In the genomic region with DNA sequence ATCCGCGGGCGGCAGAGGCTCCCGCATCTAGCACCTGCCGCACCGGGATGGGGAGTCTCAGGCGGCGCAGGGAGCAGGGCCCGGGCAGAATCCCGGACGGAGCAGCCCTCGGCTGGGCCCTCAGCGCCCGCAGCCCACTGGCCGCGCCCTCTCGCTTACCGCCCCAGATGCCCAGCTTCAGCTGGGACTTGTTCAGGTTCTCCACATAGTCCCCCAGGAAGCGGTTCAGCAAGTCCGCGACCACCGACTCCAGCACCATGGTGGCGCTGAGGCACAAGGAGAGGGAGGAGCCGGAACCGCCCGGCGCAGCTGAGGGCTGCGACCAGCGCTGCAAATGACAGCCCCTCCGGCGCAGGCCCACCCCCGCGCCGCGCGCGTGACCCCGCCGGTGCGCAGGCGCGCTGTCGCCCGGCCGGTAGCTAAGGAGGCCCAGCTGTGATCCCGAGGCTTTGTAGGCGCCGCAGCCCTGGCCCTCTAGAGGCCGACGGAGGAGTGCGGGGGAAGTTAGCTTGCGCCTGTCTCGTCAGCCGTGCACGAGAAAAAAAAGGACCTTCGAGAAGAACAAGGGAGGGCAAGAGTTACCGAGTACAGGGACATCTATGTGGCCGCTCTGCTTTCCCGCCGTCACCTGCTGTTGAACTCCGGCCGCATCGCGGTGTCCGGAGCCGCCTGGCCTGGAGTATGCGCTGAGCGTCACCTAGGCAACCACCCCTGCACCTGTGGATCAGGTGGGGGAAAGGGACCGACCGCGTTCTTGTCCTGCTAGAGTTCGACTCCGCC, we compare ENCODE assay signal across 8 cellular contexts. TPM values are rescaled to one million over a fixed set of nuclear protein-coding genes. Genes with fewer than 3 reads are reported as not detected.
DNase-seq lines count a peak whose midpoint lies in the region; ATAC-seq and TF ChIP-seq lines count a peak whose summit lies in the region.

A gene with protein sequence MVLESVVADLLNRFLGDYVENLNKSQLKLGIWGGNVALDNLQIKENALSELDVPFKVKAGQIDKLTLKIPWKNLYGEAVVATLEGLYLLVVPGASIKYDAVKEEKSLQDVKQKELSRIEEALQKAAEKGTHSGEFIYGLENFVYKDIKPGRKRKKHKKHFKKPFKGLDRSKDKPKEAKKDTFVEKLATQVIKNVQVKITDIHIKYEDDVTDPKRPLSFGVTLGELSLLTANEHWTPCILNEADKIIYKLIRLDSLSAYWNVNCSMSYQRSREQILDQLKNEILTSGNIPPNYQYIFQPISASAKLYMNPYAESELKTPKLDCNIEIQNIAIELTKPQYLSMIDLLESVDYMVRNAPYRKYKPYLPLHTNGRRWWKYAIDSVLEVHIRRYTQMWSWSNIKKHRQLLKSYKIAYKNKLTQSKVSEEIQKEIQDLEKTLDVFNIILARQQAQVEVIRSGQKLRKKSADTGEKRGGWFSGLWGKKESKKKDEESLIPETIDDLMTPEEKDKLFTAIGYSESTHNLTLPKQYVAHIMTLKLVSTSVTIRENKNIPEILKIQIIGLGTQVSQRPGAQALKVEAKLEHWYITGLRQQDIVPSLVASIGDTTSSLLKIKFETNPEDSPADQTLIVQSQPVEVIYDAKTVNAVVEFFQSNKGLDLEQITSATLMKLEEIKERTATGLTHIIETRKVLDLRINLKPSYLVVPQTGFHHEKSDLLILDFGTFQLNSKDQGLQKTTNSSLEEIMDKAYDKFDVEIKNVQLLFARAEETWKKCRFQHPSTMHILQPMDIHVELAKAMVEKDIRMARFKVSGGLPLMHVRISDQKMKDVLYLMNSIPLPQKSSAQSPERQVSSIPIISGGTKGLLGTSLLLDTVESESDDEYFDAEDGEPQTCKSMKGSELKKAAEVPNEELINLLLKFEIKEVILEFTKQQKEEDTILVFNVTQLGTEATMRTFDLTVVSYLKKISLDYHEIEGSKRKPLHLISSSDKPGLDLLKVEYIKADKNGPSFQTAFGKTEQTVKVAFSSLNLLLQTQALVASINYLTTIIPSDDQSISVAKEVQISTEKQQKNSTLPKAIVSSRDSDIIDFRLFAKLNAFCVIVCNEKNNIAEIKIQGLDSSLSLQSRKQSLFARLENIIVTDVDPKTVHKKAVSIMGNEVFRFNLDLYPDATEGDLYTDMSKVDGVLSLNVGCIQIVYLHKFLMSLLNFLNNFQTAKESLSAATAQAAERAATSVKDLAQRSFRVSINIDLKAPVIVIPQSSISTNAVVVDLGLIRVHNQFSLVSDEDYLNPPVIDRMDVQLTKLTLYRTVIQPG (N-terminal part only) (minus strand): TSS at position 332 of the 780 bp plus-strand sequence. CDS start 73 bp downstream, at position 259.

- WGBS in esophagus squamous epithelium, 2 donors: 0% methylated on average over 22 to 34 of the region's 73 CpGs

- TF ChIP-seq CTCF in DND-41 (IDR thresholded peaks at IDR 0.05; ENCODE audit: borderline replicate concordance, extremely low read depth, low read length, poor library complexity, severe bottlenecking): peak; percentile 77
- TF ChIP-seq CTCF in Peyer's patch (IDR thresholded peaks at IDR 0.05): peak; percentile 74 to 96 (median 88)
- TF ChIP-seq CTCF in esophagus squamous epithelium (IDR thresholded peaks at IDR 0.05): peak; percentile 61 to 91 (median 81)

- no peaks in the 10 kb centered on the region for H3K9me3 Mint-ChIP-seq in activated T-cell treated with anti-CD3 and anti-CD28 coated beads, Interleukin-2, amount 50 U/mL, for 72 hours
- H3K9me3 Mint-ChIP-seq in naive B cell: no peaks in the 10 kb centered on the region
- no peaks in the 10 kb centered on the region for H3K9me3 Mint-ChIP-seq in stimulated activated memory B cell treated with anti-CD40 and anti-IgM and Interleukin-4, amounts not matched to agents 10 μg/mL and 1 μg/mL and 100 μg/mL, for 72 hours

- H3K27ac ChIP-seq in DND-41 (ENCODE audit: low read length) (peak within 1 kb of the TSS; percentile 90), Peyer's patch (peak within 1 kb of the TSS; percentile 92 to 99 (median 96)), esophagus squamous epithelium (peak within 1 kb of the TSS; percentile 81 to 96 (median 93))

- H3K4me3 Mint-ChIP-seq in activated T-cell treated with anti-CD3 and anti-CD28 coated beads, Interleukin-2, amount 50 U/mL, for 72 hours: peak within 1 kb of the TSS; percentile 89 to 96
- H3K4me3 Mint-ChIP-seq in naive B cell: peak within 1 kb of the TSS; percentile 92 to 100 (median 96)
- H3K4me3 Mint-ChIP-seq in stimulated activated memory B cell treated with anti-CD40 and anti-IgM and Interleukin-4, amounts not matched to agents 10 μg/mL and 1 μg/mL and 100 μg/mL, for 72 hours: peak within 1 kb of the TSS; percentile 95

- peak within 1 kb of the TSS; percentile 98 for H3K4me2 ChIP-seq in DND-41 (ENCODE audit: insufficient read depth, low read length)

- H3K4me3 ChIP-seq in DND-41 (ENCODE audit: low read depth in 1 of 2, low read length in 2 of 2) (peak within 1 kb of the TSS; percentile 60 to 93), Peyer's patch (peak within 1 kb of the TSS; percentile 73 to 96 (median 92)), esophagus squamous epithelium (peak within 1 kb of the TSS; percentile 57 to 97 (median 80))

- H3K36me3 ChIP-seq in DND-41 (ENCODE audit: insufficient read depth, low read length) (no peaks in the 10 kb centered on the region; the same call in 1 of the 2 replicates), Peyer's patch (no peaks in the 10 kb centered on the region), esophagus squamous epithelium (no peaks in the 10 kb centered on the region)

- H3K79me2 ChIP-seq in DND-41 (ENCODE audit: insufficient read depth, low read length): peaks cover 50% of the 10 kb centered on the region

- H4K20me1 ChIP-seq in DND-41 (ENCODE audit: insufficient read depth, low read length): peaks cover 5% of the 10 kb centered on the region; the same call in 1 of the 2 replicates

- peak within 1 kb of the TSS; percentile 91 for H3K9ac ChIP-seq in DND-41 (ENCODE audit: low read depth, low read length)

- intact Hi-C loops in esophagus squamous epithelium (cut with DNase I): loop anchor here (10.0 kb wide), 2 partner anchors 54 to 186 kb away; no protein-coding TSS in a partner anchor

- peaks cover 58% of the 10 kb centered on the region for H3K4me1 Mint-ChIP-seq in activated T-cell treated with anti-CD3 and anti-CD28 coated beads, Interleukin-2, amount 50 U/mL, for 72 hours (ENCODE audit: low read depth)
- H3K4me1 Mint-ChIP-seq in naive B cell: peaks cover 17 to 46% (median 36%) of the 10 kb centered on the region in 3 donors
- H3K4me1 Mint-ChIP-seq in stimulated activated memory B cell treated with anti-CD40 and anti-IgM and Interleukin-4, amounts not matched to agents 10 μg/mL and 1 μg/mL and 100 μg/mL, for 72 hours: peaks cover 41% of the 10 kb centered on the region

- H3K27me3 ChIP-seq in DND-41 (ENCODE audit: insufficient read depth, low read length, poor library complexity) (no peaks in the 10 kb centered on the region), Peyer's patch (no peaks in the 10 kb centered on the region), esophagus squamous epithelium (peaks cover 0 to 56% (median 2%) of the 10 kb centered on the region in 4 donors)

- peak; percentile 86 for ATAC-seq in DND-41 (ENCODE audit: insufficient read depth, low read depth)
- peak; percentile 84 for ATAC-seq in GM21723 (IDR thresholded peaks at IDR 0.05; ENCODE audit: unreplicated experiment)
- ATAC-seq in activated T-cell treated with anti-CD3 and anti-CD28 coated beads, Interleukin-2, amount 50 U/mL, for 72 hours (replicated peaks in 1 of 2): peak; percentile 92
- peak; percentile 77 to 80 for ATAC-seq in naive B cell (ENCODE audit: low read depth in 2 of 2)
- peak; percentile 97 for ATAC-seq in stimulated activated memory B cell treated with anti-CD40 and anti-IgM and Interleukin-4, amounts not matched to agents 10 μg/mL and 1 μg/mL and 100 μg/mL, for 72 hours

- H3K27me3 Mint-ChIP-seq in activated T-cell treated with anti-CD3 and anti-CD28 coated beads, Interleukin-2, amount 50 U/mL, for 72 hours (ENCODE audit: low read depth): peaks cover 2% of the 10 kb centered on the region
- peaks cover 0 to 9% (median 0%) of the 10 kb centered on the region in 3 donors for H3K27me3 Mint-ChIP-seq in naive B cell
- H3K27me3 Mint-ChIP-seq in stimulated activated memory B cell treated with anti-CD40 and anti-IgM and Interleukin-4, amounts not matched to agents 10 μg/mL and 1 μg/mL and 100 μg/mL, for 72 hours: no peaks in the 10 kb centered on the region

- H3K27ac Mint-ChIP-seq in activated T-cell treated with anti-CD3 and anti-CD28 coated beads, Interleukin-2, amount 50 U/mL, for 72 hours: peak within 1 kb of the TSS; percentile 92
- peak within 1 kb of the TSS; percentile 94 to 99 (median 99) for H3K27ac Mint-ChIP-seq in naive B cell
- H3K27ac Mint-ChIP-seq in stimulated activated memory B cell treated with anti-CD40 and anti-IgM and Interleukin-4, amounts not matched to agents 10 μg/mL and 1 μg/mL and 100 μg/mL, for 72 hours: peak within 1 kb of the TSS; percentile 98

- DNase-seq in DND-41 (peak; percentile 92), KG1 (lab: John Stamatoyannopoulos, UW) (peak; percentile 83), Peyer's patch (peak; percentile 91 to 97 (median 94)), esophagus squamous epithelium (lab: John Stamatoyannopoulos, UW) (peak; percentile 59), naive B cell (peak; percentile 97)
- peak; percentile 93 to 94 for DNase-seq in activated T-cell treated with anti-CD3 and anti-CD28 coated beads, Interleukin-2, amount 50 U/mL, for 72 hours

- peak within 1 kb of the TSS; percentile 98 for H2AFZ ChIP-seq in DND-41 (ENCODE audit: low read depth, low read length)

- H3K4me1 ChIP-seq in DND-41 (ENCODE audit: insufficient read depth, low read length) (peaks cover 40% of the 10 kb centered on the region), Peyer's patch (peaks cover 0 to 14% (median 0%) of the 10 kb centered on the region in 4 donors), esophagus squamous epithelium (peaks cover 12 to 56% (median 18%) of the 10 kb centered on the region in 3 donors)

- TF ChIP-seq POLR2A in Peyer's patch (IDR thresholded peaks at IDR 0.05) (peak; percentile 73 to 76), esophagus squamous epithelium (IDR thresholded peaks at IDR 0.05) (peak in 2 of 4 donors; percentile 75 to 82)

- H3K36me3 Mint-ChIP-seq in activated T-cell treated with anti-CD3 and anti-CD28 coated beads, Interleukin-2, amount 50 U/mL, for 72 hours (ENCODE audit: insufficient read depth in 2 of 2): peaks cover 0 to 3% of the 10 kb centered on the region in 2 donors
- H3K36me3 Mint-ChIP-seq in naive B cell: no peaks in the 10 kb centered on the region
- H3K36me3 Mint-ChIP-seq in stimulated activated memory B cell treated with anti-CD40 and anti-IgM and Interleukin-4, amounts not matched to agents 10 μg/mL and 1 μg/mL and 100 μg/mL, for 72 hours: peaks cover 10% of the 10 kb centered on the region

- H3K9me3 ChIP-seq in DND-41 (ENCODE audit: insufficient read depth, low read length, severe bottlenecking) (no peaks in the 10 kb centered on the region), Peyer's patch (no peaks in the 10 kb centered on the region), esophagus squamous epithelium (no peaks in the 10 kb centered on the region)

RNA-seq across cellular contexts. Expression of the gene that starts here (rescaled TPM):
- total RNA-seq in Peyer's patch (100 to 1,000 TPM in 1 of 4 donors, 10 to 100 TPM in 3; 65.1 to 111 (median 70.4) TPM), esophagus squamous epithelium (10 to 100 TPM in 3 of 4 donors, 1 to 10 TPM in 1; 7.6 to 43.1 (median 18.0) TPM)
- 10 to 100 TPM; 71.7 to 88.5 TPM for total RNA-seq in activated T-cell treated with anti-CD3 and anti-CD28 coated beads, Interleukin-2, amount 50 U/mL, for 72 hours
- polyA plus RNA-seq in naive B cell (ENCODE audit: low read depth in 6 of 6): 10 to 100 TPM; 18.4 to 33.6 (median 23.4) TPM

Comparison
In these comparisons a context has a peak if more than half of its experiments do, and no peak if none do; other contexts are left out.
1. Peak in every context shown above with its lines: DNase-seq, ATAC-seq, H3K4me3 ChIP-seq and H3K27ac ChIP-seq.